Comparison of ENCODE assay signal across 9 cellular contexts in the genomic region with DNA sequence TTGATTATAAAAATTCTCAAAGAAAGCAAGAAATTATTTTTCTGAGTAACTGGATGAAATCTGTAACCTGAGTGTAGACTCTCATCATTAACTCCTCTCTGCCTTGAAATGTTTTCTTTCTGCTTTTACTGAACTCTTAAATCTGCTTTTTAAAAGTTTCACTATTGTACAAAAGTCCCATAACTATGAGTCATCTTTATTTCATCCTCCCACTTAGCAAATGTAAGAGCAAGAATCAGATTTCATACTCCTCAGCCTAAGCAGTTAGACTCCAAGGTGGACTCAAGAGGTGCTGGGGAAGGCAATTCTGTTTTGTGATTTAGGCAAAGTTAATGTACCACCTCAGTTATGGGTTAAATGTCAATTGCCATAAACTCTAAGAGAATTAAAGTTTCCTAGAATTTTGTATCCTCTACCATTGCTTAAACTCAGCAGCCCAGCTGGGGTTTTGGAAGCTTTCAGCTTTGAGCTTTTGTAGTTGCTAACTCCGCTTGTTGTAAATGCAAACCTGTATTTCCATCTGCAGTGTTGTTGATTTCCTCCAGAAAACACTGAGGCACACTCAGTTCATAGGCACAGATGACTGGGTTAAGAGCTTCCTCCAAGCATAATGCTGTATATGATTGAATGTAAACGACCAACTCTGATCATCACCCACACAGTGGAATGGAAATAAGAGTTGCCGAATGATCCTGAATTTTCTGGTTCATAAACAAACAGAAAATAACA.
DNase-seq lines count a peak whose midpoint lies in the region; ATAC-seq and TF ChIP-seq lines count a peak whose summit lies in the region.
"Had no signal": no experiment of that assay in that cellular context is flagged by ENCODE, and none has a peak within 500 bp of the region (broad histone marks: within the 10 kb centered on the region; RNA-seq: fewer than 3 reads in every experiment).

No MANE protein-coding gene starts in this region.

- no peak overlapping the region for H3K4me3 Mint-ChIP-seq in CD4-positive, alpha-beta T cell

- H3K27me3 Mint-ChIP-seq in CD4-positive, alpha-beta T cell: no peaks in the 10 kb centered on the region

- H3K9me3 Mint-ChIP-seq in CD4-positive, alpha-beta T cell: no peaks in the 10 kb centered on the region

- TF ChIP-seq CTCF in CD4-positive, alpha-beta T cell (IDR thresholded peaks at IDR 0.05): no peak
- no peak for TF ChIP-seq CTCF in fibroblast of pulmonary artery (IDR thresholded peaks at IDR 0.05; ENCODE audit: low read length, missing control alignments)

- H3K9me3 ChIP-seq in CD4-positive, alpha-beta T cell (ENCODE audit: control insufficient read depth, low read length): no peaks in the 10 kb centered on the region
- H3K9me3 ChIP-seq: HAP-1 had no signal

- peaks cover 24% of the 10 kb centered on the region for H3K36me3 Mint-ChIP-seq in CD4-positive, alpha-beta T cell (ENCODE audit: low read depth)

- H3K4me1 Mint-ChIP-seq in CD4-positive, alpha-beta T cell (ENCODE audit: low read depth): peaks cover 72% of the 10 kb centered on the region

- H3K27ac Mint-ChIP-seq in CD4-positive, alpha-beta T cell: peak overlapping the region; percentile 15

- POLR2A ChIA-PET in CD4-positive, alpha-beta T cell (lab: Charles Lee): no interaction called here

- intact Hi-C loops in CD4-positive, alpha-beta T cell (cut with DNase I, micrococcal nuclease): no loop called here

- CTCF ChIA-PET in CD4-positive, alpha-beta T cell (lab: Charles Lee): interaction anchor here (1.3 kb wide), 1 partner anchor 13 kb away, joined by 3 read pairs; no protein-coding TSS in a partner anchor

- H3K27ac ChIP-seq in CD4-positive, alpha-beta T cell (ENCODE audit: low read depth, low read length): no peak overlapping the region

- no peak for ATAC-seq in CD4-positive, alpha-beta T cell (ENCODE audit: poor library complexity)
- ATAC-seq in GM19463 (IDR thresholded peaks at IDR 0.05; ENCODE audit: unreplicated experiment) (peak; percentile 80), HG03469 (IDR thresholded peaks at IDR 0.05; ENCODE audit: unreplicated experiment) (peak; percentile 59)

- DNase-seq in CD4-positive, alpha-beta T cell: no peak
- DNase-seq in fibroblast of pulmonary artery (ENCODE audit: low read depth) (peak; percentile 41), medulla oblongata (ENCODE audit: extremely low spot score) (no peak), NCI-H128 (lab: John Stamatoyannopoulos, UW; ENCODE audit: unreplicated experiment) (no peak), HUDEP-2 (lab: John Stamatoyannopoulos, UW; ENCODE audit: unreplicated experiment in 76 of 76) (no peak)
- DNase-seq in activated CD4-positive, alpha-beta T cell treated with anti-CD3 and anti-CD28 coated beads, Interleukin-2, amount 50 U/mL, for 4 hours: no peak

- no peaks in the 10 kb centered on the region for H3K27me3 ChIP-seq in CD4-positive, alpha-beta T cell (ENCODE audit: control insufficient read depth, insufficient read depth, low read length)

- no peak overlapping the region for H3K4me3 ChIP-seq in fibroblast of pulmonary artery (replicated peaks; ENCODE audit: low read depth, low read length)
- H3K4me3 ChIP-seq: HAP-1 had no signal
